In genomic region chr6:129390900-129391299, GRCh38 we compare ENCODE assay signal across 22 cellular contexts.
"Had no signal": no experiment of that assay in that cellular context is flagged by ENCODE, and none has a peak within 500 bp of the region (broad histone marks: within the 10 kb centered on the region; RNA-seq: fewer than 3 reads in every experiment).

No MANE protein-coding gene starts in this region.

- H3K4me3 ChIP-seq: coronary artery, lower lobe of right lung, smooth muscle cell, tibial artery, upper lobe of right lung, vagina had no signal

- H3K36me3 Mint-ChIP-seq: natural killer cell; stimulated activated effector memory CD8-positive, alpha-beta T cell treated with anti-CD3 and anti-CD28 coated beads, Interleukin-12 subunit alpha, Interleukin-12 subunit beta, amount 100 ng/mL, for 72 hours had no signal

- H3K9me3 ChIP-seq: lower lobe of right lung, tibial artery, upper lobe of right lung, vagina had no signal

- H3K27ac ChIP-seq: coronary artery, foreskin keratinocyte, lower lobe of right lung, tibial artery, upper lobe of right lung, vagina had no signal

- H3K4me3 Mint-ChIP-seq: endodermal cell; memory B cell; mesothelial cell of epicardium; natural killer cell; neural crest cell; stimulated activated effector memory CD8-positive, alpha-beta T cell treated with anti-CD3 and anti-CD28 coated beads, Interleukin-12 subunit alpha, Interleukin-12 subunit beta, amount 100 ng/mL, for 72 hours had no signal

- DNase-seq: effector CD4-positive, alpha-beta T cell; endodermal cell; erythroblast; foreskin keratinocyte; hippocampal formation; kidney glomerular epithelial cell; lower lobe of right lung; natural killer cell; posterior cingulate gyrus; stimulated activated CD4-positive, alpha-beta T cell treated with anti-CD3 and anti-CD28 coated beads, Interleukin-2, amount 100 ng/mL, for 48 hours; stimulated activated CD8-positive, alpha-beta memory T cell treated with anti-CD3 and anti-CD28 coated beads, Interleukin-4, amount 100 ng/mL, for 48 hours; stimulated activated naive CD8-positive, alpha-beta T cell treated with anti-CD3 and anti-CD28 coated beads, Interleukin-15, Interleukin-2, amounts not matched to agents 100 U/mL and 50 U/mL, for 24 hours; tibial artery; upper lobe of right lung had no signal

- H3K4me1 Mint-ChIP-seq: natural killer cell; stimulated activated effector memory CD8-positive, alpha-beta T cell treated with anti-CD3 and anti-CD28 coated beads, Interleukin-12 subunit alpha, Interleukin-12 subunit beta, amount 100 ng/mL, for 72 hours had no signal

- ATAC-seq: foreskin keratinocyte; left lobe of liver; lower lobe of right lung; natural killer cell; stimulated activated effector memory CD8-positive, alpha-beta T cell treated with anti-CD3 and anti-CD28 coated beads, Interleukin-12 subunit alpha, Interleukin-12 subunit beta, amount 100 ng/mL, for 72 hours; stimulated activated naive CD8-positive, alpha-beta T cell treated with anti-CD3 and anti-CD28 coated beads, Interleukin-15, Interleukin-2, amounts not matched to agents 100 U/mL and 50 U/mL, for 24 hours; upper lobe of right lung had no signal

- H3K36me3 ChIP-seq: upper lobe of right lung, vagina had no signal

- H3K4me2 ChIP-seq: smooth muscle cell had no signal

- H3K9me3 Mint-ChIP-seq: endodermal cell; memory B cell; natural killer cell; neural crest cell; stimulated activated effector memory CD8-positive, alpha-beta T cell treated with anti-CD3 and anti-CD28 coated beads, Interleukin-12 subunit alpha, Interleukin-12 subunit beta, amount 100 ng/mL, for 72 hours had no signal

- H3K27me3 ChIP-seq: tibial artery, upper lobe of right lung, vagina had no signal

- H3K27ac Mint-ChIP-seq: endodermal cell; memory B cell; mesothelial cell of epicardium; natural killer cell; stimulated activated effector memory CD8-positive, alpha-beta T cell treated with anti-CD3 and anti-CD28 coated beads, Interleukin-12 subunit alpha, Interleukin-12 subunit beta, amount 100 ng/mL, for 72 hours had no signal

- H3K4me1 ChIP-seq: foreskin keratinocyte, lower lobe of right lung, tibial artery, upper lobe of right lung, vagina had no signal
